ENCODE assay signal across 8 cellular contexts in genomic region chr2:100984892-100985307, GRCh38. TPM values are rescaled to one million over a fixed set of nuclear protein-coding genes. Genes with fewer than 3 reads are reported as not detected.
DNase-seq lines count a peak whose midpoint lies in the region; ATAC-seq and TF ChIP-seq lines count a peak whose summit lies in the region.

No MANE protein-coding gene starts in this region.

- H3K36me3 ChIP-seq in SU-DHL-6 (ENCODE audit: low read length) (no peaks in the 10 kb centered on the region), heart left ventricle (peaks cover 0 to 68% (median 18%) of the 10 kb centered on the region in 9 donors), psoas muscle (ENCODE audit: insufficient read depth in 1 of 2, low read depth in 1 of 2) (peaks cover 0 to 32% of the 10 kb centered on the region in 2 donors), aorta (ENCODE audit: control insufficient read depth in 1 of 2, insufficient read depth in 2 of 2, low read length in 1 of 2) (no peaks in the 10 kb centered on the region)

- H3K9me2 ChIP-seq in SU-DHL-6 (replicated peaks; ENCODE audit: insufficient read depth, low read length) = no peaks in the 10 kb centered on the region

- H3K79me2 ChIP-seq in SU-DHL-6 (ENCODE audit: insufficient read depth, low read length) = no peaks in the 10 kb centered on the region

- in situ Hi-C loops in GM13976 (cut with MboI; ENCODE audit: low sequenced_read_pairs, unreplicated experiment) = loop anchor here (10.0 to 25.0 kb wide), 3 partner anchors 380 to 723 kb away; no protein-coding TSS in a partner anchor

- TF ChIP-seq CTCF in 22Rv1 (IDR thresholded peaks at IDR 0.05) (peak; percentile 88), GM13976 (IDR thresholded peaks at IDR 0.05; ENCODE audit: borderline replicate concordance, control extremely low read depth, extremely low read depth, insufficient read depth, missing control alignments) (peak; percentile 85), LNCaP clone FGC (IDR thresholded peaks at IDR 0.05; ENCODE audit: control insufficient read depth, extremely low read depth, insufficient read depth) (peak; percentile 88), SU-DHL-6 (IDR thresholded peaks at IDR 0.05; ENCODE audit: insufficient read depth, low read length, poor library complexity, severe bottlenecking) (peak; percentile 63), heart left ventricle (IDR thresholded peaks at IDR 0.05) (peak; percentile 82 to 97 (median 90)), psoas muscle (IDR thresholded peaks at IDR 0.05) (peak; percentile 92)

- ATAC-seq in heart left ventricle = peak; percentile 65 to 75 (median 66)
- peak; percentile 77 to 88 (median 82) for ATAC-seq in psoas muscle
- peak; percentile 77 for ATAC-seq in aorta (ENCODE audit: low FRiP score)

- no peak overlapping the region for H3K4me2 ChIP-seq in SU-DHL-6 (ENCODE audit: low read depth, low read length, poor library complexity, severe bottlenecking)

- no peaks in the 10 kb centered on the region for H3F3A ChIP-seq in SU-DHL-6 (ENCODE audit: insufficient read depth)

- no peak overlapping the region for H3K4me3 ChIP-seq in LNCaP clone FGC (ENCODE audit: low read depth, low read length)
- no peak overlapping the region for H3K4me3 ChIP-seq in SU-DHL-6 (ENCODE audit: insufficient read depth, low read length, poor library complexity, severe bottlenecking)
- no peak overlapping the region for H3K4me3 ChIP-seq in heart left ventricle
- no peak overlapping the region for H3K4me3 ChIP-seq in psoas muscle
- no peak overlapping the region for H3K4me3 ChIP-seq in aorta (ENCODE audit: low read length in 2 of 2)

- H3K27me3 ChIP-seq in SU-DHL-6 (ENCODE audit: low read length) = no peaks in the 10 kb centered on the region
- H3K27me3 ChIP-seq in heart left ventricle = no peaks in the 10 kb centered on the region
- H3K27me3 ChIP-seq in psoas muscle (ENCODE audit: insufficient read depth in 3 of 3, low read length in 2 of 3) = no peaks in the 10 kb centered on the region
- no peaks in the 10 kb centered on the region for H3K27me3 ChIP-seq in aorta (ENCODE audit: control insufficient read depth in 1 of 2, insufficient read depth in 2 of 2, low read length in 1 of 2)

- H3K9ac ChIP-seq in SU-DHL-6 (ENCODE audit: low read length) = no peak overlapping the region

- no peak for TF ChIP-seq POLR2A in heart left ventricle (IDR thresholded peaks at IDR 0.05)

- H3K9me3 ChIP-seq in SU-DHL-6 (ENCODE audit: insufficient read depth, low read length) (no peaks in the 10 kb centered on the region), heart left ventricle (no peaks in the 10 kb centered on the region), psoas muscle (no peaks in the 10 kb centered on the region), aorta (ENCODE audit: control insufficient read depth, low read length) (no peaks in the 10 kb centered on the region)

- no peak overlapping the region for H2AFZ ChIP-seq in SU-DHL-6 (ENCODE audit: low read depth, low read length, severe bottlenecking)

- DNase-seq in GM13976 (ENCODE audit: low spot score) (peak; percentile 84), LNCaP clone FGC (ENCODE audit: low read depth) (no peak), heart left ventricle (peak; percentile 76 to 88 (median 79)), psoas muscle (peak; percentile 78 to 88), aorta (peak; percentile 84 to 93)
- peak; percentile 61 for DNase-seq in activated naive CD8-positive, alpha-beta T cell treated with anti-CD3 and anti-CD28 coated beads, Interleukin-2, amount 50 U/mL, for 16 hours (ENCODE audit: low read depth, low spot score)

- no peaks in the 10 kb centered on the region for H4K20me1 ChIP-seq in SU-DHL-6 (ENCODE audit: low read depth, low read length)

- H3K4me1 ChIP-seq in heart left ventricle (peaks cover 0 to 12% (median 0%) of the 10 kb centered on the region in 12 donors), psoas muscle (no peaks in the 10 kb centered on the region), aorta (ENCODE audit: control insufficient read depth in 1 of 2, insufficient read depth in 2 of 2, low read length in 2 of 2) (no peaks in the 10 kb centered on the region)

- H3K27ac ChIP-seq in 22Rv1 (no peak overlapping the region), SU-DHL-6 (ENCODE audit: low read depth, low read length) (no peak overlapping the region), heart left ventricle (peak overlapping the region in 1 of 12 donors; percentile 22), psoas muscle (no peak overlapping the region), aorta (ENCODE audit: low read depth in 1 of 2, low read length in 2 of 2) (no peak overlapping the region)

- intact Hi-C loops in heart left ventricle (cut with DNase I) (loop anchor here (1.0 to 10.0 kb wide), 11 partner anchors 163 to 570 kb away; partner anchors contain the start of genes NPAS2 (in 3 of the 10) and CHST10 (in 1 of the 10)), psoas muscle (cut with DNase I) (loop anchor here (1.0 to 10.0 kb wide), 5 partner anchors 170 to 378 kb away; no protein-coding TSS in a partner anchor), aorta (cut with DNase I) (loop anchor here (1.0 to 5.0 kb wide), 5 partner anchors 108 to 378 kb away; no protein-coding TSS in a partner anchor)

- 31 to 32% (median 32%) methylated on average over 7 of the region's 7 CpGs for WGBS in heart left ventricle, 4 donors
- WGBS in psoas muscle, 3 donors = 31 to 36% (median 31%) methylated on average over 7 of the region's 7 CpGs
- whole genome bisulfite sequencing in aorta, 2 donors = 28 to 31% methylated on average over 7 of the region's 7 CpGs

RNA-seq across cellular contexts. Expression of gene RPL31, which starts 17.2 kb away (rescaled TPM):
- total RNA-seq in heart left ventricle = 100 to 1,000 TPM; 383 to 838 (median 747) TPM
- polyA plus RNA-seq in heart left ventricle = 1,000 to 10,000 TPM; 3,477 to 3,831 TPM
- 1,000 to 10,000 TPM in 1 of 4 donors, 100 to 1,000 TPM in 3; 718 to 1,227 (median 793) TPM for total RNA-seq in psoas muscle
- 1,000 to 10,000 TPM; 2,383 to 3,893 (median 2,730) TPM for polyA plus RNA-seq in psoas muscle
- total RNA-seq in aorta = 1,000 to 10,000 TPM; 1,008 to 1,106 TPM
- 1,000 to 10,000 TPM; 4,480 to 7,651 TPM for polyA plus RNA-seq in aorta
